In the genomic region with DNA sequence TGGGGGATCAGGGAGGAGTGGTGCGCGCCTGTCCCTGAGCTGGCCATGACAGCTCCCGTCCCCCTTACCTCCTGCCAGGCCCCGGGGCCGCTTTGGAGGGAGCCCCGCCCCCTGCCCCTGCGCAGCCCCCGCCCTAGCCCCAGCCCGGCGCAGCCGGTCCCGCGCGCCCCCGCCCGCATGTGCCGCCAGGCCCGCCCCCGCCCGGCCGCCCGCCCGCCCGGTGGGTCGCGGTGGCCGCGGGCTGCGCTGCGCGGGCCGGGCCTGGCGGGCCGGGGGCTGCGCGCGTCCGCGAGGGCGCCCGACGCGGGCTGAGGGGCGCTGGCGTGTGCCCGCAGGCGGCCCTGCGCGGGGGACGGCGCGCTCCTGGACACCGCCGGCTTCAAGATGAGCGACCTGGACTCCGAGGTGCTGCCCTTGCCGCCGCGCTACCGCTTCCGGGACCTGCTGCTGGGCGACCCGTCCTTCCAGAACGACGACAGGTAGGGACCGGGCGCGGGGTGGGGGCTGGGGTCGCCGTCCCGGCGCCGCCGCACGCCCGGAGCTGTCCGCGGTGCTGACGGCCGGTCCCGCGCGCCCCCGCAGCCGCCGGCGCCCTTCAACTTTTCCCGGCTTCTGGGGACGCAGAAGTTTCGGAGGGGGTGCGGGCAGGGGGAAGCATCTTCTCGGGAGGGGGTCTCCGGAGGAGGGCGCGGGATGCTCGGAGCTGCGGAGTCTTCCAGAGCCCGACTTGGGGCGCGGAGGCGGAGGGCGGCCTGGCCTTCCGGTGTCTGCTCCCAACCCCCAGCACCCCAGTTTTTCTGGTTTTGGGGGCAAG, we compare ENCODE assay signal across 19 cellular contexts. TPM values are rescaled to one million over a fixed set of nuclear protein-coding genes. Genes with fewer than 3 reads are reported as not detected.
A peak's percentile ranks its signal among the peaks of the same experiment; 100 is the strongest.
DNase-seq lines count a peak whose midpoint lies in the region; ATAC-seq and TF ChIP-seq lines count a peak whose summit lies in the region.
"Had no signal": no experiment of that assay in that cellular context is flagged by ENCODE, and none has a peak within 500 bp of the region (broad histone marks: within the 10 kb centered on the region; RNA-seq: fewer than 3 reads in every experiment).

No MANE protein-coding gene starts in this region.

- no peak overlapping the region for H3K9ac ChIP-seq in SK-N-SH

- no peak for TF ChIP-seq CTCF in SK-N-SH (IDR thresholded peaks at IDR 0.05)
- TF ChIP-seq CTCF in VCaP (conservative IDR thresholded peaks at IDR 0.05) = no peak
- no peak for TF ChIP-seq CTCF in chondrocyte (IDR thresholded peaks at IDR 0.05)

- H3K4me3 ChIP-seq in SK-N-SH (ENCODE audit: low read depth in 2 of 2, low read length in 1 of 2) = peak overlapping the region in 1 of 2 experiments; percentile 33; a peak in 2 of 4 replicates
- H3K4me3 ChIP-seq in iPS DF 6.9 (ENCODE audit: low read length) = peak overlapping the region; percentile 48; the same call in 1 of the 2 replicates
- H3K4me3 ChIP-seq: gastrocnemius medialis, thoracic aorta had no signal

- 24% methylated on average over 40 of the region's 103 CpGs for WGBS in SK-N-SH (ENCODE audit: low lambda C conversion rate)
- no CpG with 5 or more reads among the region's 103 CpGs for WGBS in iPS DF 6.9 (ENCODE audit: insufficient coverage, insufficient read length)

- H3K9me2 ChIP-seq in SK-N-SH = no peaks in the 10 kb centered on the region

- TF ChIP-seq RAD21 in SK-N-SH (IDR thresholded peaks at IDR 0.05; ENCODE audit: low read length) = no peak

- H2AFZ ChIP-seq in SK-N-SH (ENCODE audit: low read depth) = no peak overlapping the region

- H3K79me2 ChIP-seq in SK-N-SH (ENCODE audit: insufficient read depth) = no peaks in the 10 kb centered on the region

- H3F3A ChIP-seq in SK-N-SH (replicated peaks; ENCODE audit: insufficient read depth) = no peaks in the 10 kb centered on the region

- POLR2A ChIA-PET in SK-N-SH (lab: Yijun Ruan, JAX) = no interaction called here

- H3K4me1 ChIP-seq in SK-N-SH (ENCODE audit: control insufficient read depth in 1 of 2, insufficient read depth in 2 of 2, low read depth in 1 of 2, low read length in 1 of 2) (peaks cover 0 to 19% of the 10 kb centered on the region in 2 experiments; a peak in 1 of 4 replicates), iPS DF 6.9 (ENCODE audit: control insufficient read depth, insufficient read depth, low read length) (no peaks in the 10 kb centered on the region; the same call in 1 of the 2 replicates)
- H3K4me1 ChIP-seq: gastrocnemius medialis had no signal

- peaks cover 48% of the 10 kb centered on the region for H3K27me3 Mint-ChIP-seq in chondrocyte (ENCODE audit: low read depth)

- no peak for TF ChIP-seq EP300 in SK-N-SH (IDR thresholded peaks at IDR 0.05; ENCODE audit: borderline replicate concordance in 1 of 2, low read depth in 1 of 2, low read length in 1 of 2)

- no peaks in the 10 kb centered on the region for H3K9me3 Mint-ChIP-seq in chondrocyte (ENCODE audit: low read depth)
- H3K9me3 Mint-ChIP-seq: activated CD4-positive, alpha-beta T cell treated with anti-CD3 and anti-CD28 coated beads, Interleukin-2, amount 10 ng/mL, durations not matched to agents 24 days and 14 days; activated naive CD8-positive, alpha-beta T cell treated with anti-CD3 and anti-CD28 coated beads for 36 hours; T-helper 2 cell treated with Interferon-gamma antibody and Interleukin-4, amounts not matched to agents 5 μg/mL and 100 μg/mL, for 36 hours had no signal

- H3K4me3 Mint-ChIP-seq in chondrocyte (ENCODE audit: unreplicated experiment) = no peak overlapping the region
- H3K4me3 Mint-ChIP-seq: activated CD4-positive, alpha-beta T cell treated with anti-CD3 and anti-CD28 coated beads, Interleukin-2, amount 10 ng/mL, durations not matched to agents 24 days and 14 days; activated naive CD8-positive, alpha-beta T cell treated with anti-CD3 and anti-CD28 coated beads for 36 hours; T-helper 2 cell treated with Interferon-gamma antibody and Interleukin-4, amounts not matched to agents 5 μg/mL and 100 μg/mL, for 36 hours had no signal

- ATAC-seq in SK-N-SH treated with all-trans-retinoic acid at 6 μM for 48 hours (no peak), HG02938 (IDR thresholded peaks at IDR 0.05; ENCODE audit: unreplicated experiment) (no peak)
- ATAC-seq: gastrocnemius medialis had no signal

- H3K9me3 ChIP-seq in SK-N-SH = no peaks in the 10 kb centered on the region
- H3K9me3 ChIP-seq in iPS DF 6.9 (ENCODE audit: control insufficient read depth, insufficient read depth, low read length) = no peaks in the 10 kb centered on the region
- H3K9me3 ChIP-seq: gastrocnemius medialis, thoracic aorta had no signal

- H3K27ac Mint-ChIP-seq in chondrocyte (ENCODE audit: unreplicated experiment) = no peak overlapping the region
- H3K27ac Mint-ChIP-seq: activated CD4-positive, alpha-beta T cell treated with anti-CD3 and anti-CD28 coated beads, Interleukin-2, amount 10 ng/mL, durations not matched to agents 24 days and 14 days; activated naive CD8-positive, alpha-beta T cell treated with anti-CD3 and anti-CD28 coated beads for 36 hours; T-helper 2 cell treated with Interferon-gamma antibody and Interleukin-4, amounts not matched to agents 5 μg/mL and 100 μg/mL, for 36 hours had no signal

- peaks cover 2% of the 10 kb centered on the region for H3K36me3 Mint-ChIP-seq in chondrocyte (ENCODE audit: low read depth)
- H3K36me3 Mint-ChIP-seq: activated naive CD8-positive, alpha-beta T cell treated with anti-CD3 and anti-CD28 coated beads for 36 hours had no signal

- H3K27ac ChIP-seq in SK-N-SH (ENCODE audit: low read depth in 2 of 2, low read length in 1 of 2) (no peak overlapping the region), VCaP (peak overlapping the region; percentile 50; the same call in 1 of the 2 replicates), iPS DF 6.9 (ENCODE audit: low read length) (no peak overlapping the region)
- H3K27ac ChIP-seq: gastrocnemius medialis, thoracic aorta had no signal

- CTCF ChIA-PET in SK-N-SH (lab: Yijun Ruan, JAX) = interaction anchor here (0.9 to 4.0 kb wide), 7 partner anchors 8 to 408 kb away, joined by 3 to 29 read pairs (median 6); a partner anchor contains a TSS

- H3K4me2 ChIP-seq in SK-N-SH = no peak overlapping the region

- no peaks in the 10 kb centered on the region for H3K36me3 ChIP-seq in SK-N-SH (replicated peaks in 1 of 2; ENCODE audit: control insufficient read depth in 1 of 2, insufficient read depth in 2 of 2, low read length in 1 of 2)
- H3K36me3 ChIP-seq in iPS DF 6.9 (ENCODE audit: control insufficient read depth, insufficient read depth, low read length) = no peaks in the 10 kb centered on the region; the same call in 1 of the 2 replicates
- H3K36me3 ChIP-seq: gastrocnemius medialis, thoracic aorta had no signal

- no peaks in the 10 kb centered on the region for H3K27me3 ChIP-seq in SK-N-SH (ENCODE audit: insufficient read depth)
- peaks cover 7% of the 10 kb centered on the region; the same call in 1 of the 2 replicates for H3K27me3 ChIP-seq in iPS DF 6.9 (ENCODE audit: control insufficient read depth, insufficient read depth, low read length)

- DNase-seq in SK-N-SH = peak; percentile 78
- DNase-seq in iPS DF 6.9 (ENCODE audit: low read depth, low spot score) = no peak
- peak; percentile 53 for DNase-seq in retina
- DNase-seq in stimulated activated CD4-positive, alpha-beta T cell treated with anti-CD3 and anti-CD28 coated beads, Interleukin-12 subunit alpha, Interleukin-12 subunit beta, amount 100 ng/mL, for 4 hours = no peak
- no peak for DNase-seq in chondrocyte (ENCODE audit: low spot score)
- DNase-seq: ACHN; activated CD4-positive, alpha-beta T cell treated with anti-CD3 and anti-CD28 coated beads, Interleukin-2, amount 10 ng/mL, durations not matched to agents 24 days and 14 days; activated naive CD8-positive, alpha-beta T cell treated with anti-CD3 and anti-CD28 coated beads for 36 hours; activated T-cell treated with anti-CD3 and anti-CD28 coated beads, Interleukin-2, amount 50 U/mL, for 1 hour; central memory CD4-positive, alpha-beta T cell; gastrocnemius medialis; NCI-H1105 treated with DMSO at 0.1 percent for 48 hours; SHP77 treated with DMSO at 0.1 percent for 48 hours had no signal

- H4K20me1 ChIP-seq in SK-N-SH (ENCODE audit: insufficient read depth) = no peaks in the 10 kb centered on the region

- no peaks in the 10 kb centered on the region for H3K4me1 Mint-ChIP-seq in chondrocyte (ENCODE audit: low read depth)
- H3K4me1 Mint-ChIP-seq: activated CD4-positive, alpha-beta T cell treated with anti-CD3 and anti-CD28 coated beads, Interleukin-2, amount 10 ng/mL, durations not matched to agents 24 days and 14 days; activated naive CD8-positive, alpha-beta T cell treated with anti-CD3 and anti-CD28 coated beads for 36 hours had no signal

TF ChIP-seq in SK-N-SH, 30 proteins besides CTCF, POLR2A, EP300 and RAD21 (continues in another document):
- TF ChIP-seq MXI1 (IDR thresholded peaks at IDR 0.05; ENCODE audit: low read depth, low read length) = no peak

TF ChIP-seq in SK-N-SH treated with all-trans-retinoic acid at 6 μM for 48 hours, 23 proteins besides CTCF, POLR2A, EP300 and RAD21:
- TF ChIP-seq GLIS3 (CRISPR knock-in tag; IDR thresholded peaks at IDR 0.05) (no peak), ISL1 (CRISPR knock-in tag; IDR thresholded peaks at IDR 0.05) (no peak), ZNF8 (CRISPR knock-in tag; IDR thresholded peaks at IDR 0.05) (no peak), CSDC2 (CRISPR knock-in tag; IDR thresholded peaks at IDR 0.05) (no peak)

RNA-seq across cellular contexts. Expression of a gene that starts 12.5 kb away (rescaled TPM):
- 0.08 and 0.26 TPM in 2 replicates for polyA plus RNA-seq in SK-N-SH (2012; rRNA removed)
- 0.15 and 0.31 TPM in 2 replicates for polyA plus RNA-seq in SK-N-SH (2012; cell fraction: cytosol; rRNA removed)
- polyA plus RNA-seq in SK-N-SH (2012; cell fraction: nucleus; rRNA removed) = 0.89 and 1.3 TPM in 2 replicates
- not detected in 3 replicates for total RNA-seq in chondrocyte
- total RNA-seq: activated CD4-positive, alpha-beta T cell treated with anti-CD3 and anti-CD28 coated beads, Interleukin-2, amount 10 ng/mL, durations not matched to agents 24 days and 14 days; activated naive CD8-positive, alpha-beta T cell treated with anti-CD3 and anti-CD28 coated beads for 36 hours had no signal

RNA-seq across cellular contexts. Expression of a gene that starts 15.2 kb away (rescaled TPM):
- not detected in 2 replicates for polyA plus RNA-seq in SK-N-SH (2012; rRNA removed)
- polyA plus RNA-seq in SK-N-SH (2012; cell fraction: cytosol; rRNA removed) = not detected in 2 replicates
- polyA plus RNA-seq in SK-N-SH (2012; cell fraction: nucleus; rRNA removed) = not detected in 2 replicates
- total RNA-seq in chondrocyte = not detected in 3 replicates
- total RNA-seq: activated CD4-positive, alpha-beta T cell treated with anti-CD3 and anti-CD28 coated beads, Interleukin-2, amount 10 ng/mL, durations not matched to agents 24 days and 14 days; activated naive CD8-positive, alpha-beta T cell treated with anti-CD3 and anti-CD28 coated beads for 36 hours; gastrocnemius medialis; myocyte; thoracic aorta had no signal

RNA-seq across cellular contexts. Expression of a gene that starts 51.3 kb away (rescaled TPM):
- not detected in 2 replicates for polyA plus RNA-seq in SK-N-SH (2012; rRNA removed)
- polyA plus RNA-seq in SK-N-SH (2012; cell fraction: cytosol; rRNA removed) = not detected in 2 replicates
- not detected in 2 replicates for polyA plus RNA-seq in SK-N-SH (2012; cell fraction: nucleus; rRNA removed)
- 1.8 to 2.0 TPM in 2 of 3 replicates, not detected in the other for total RNA-seq in chondrocyte
- total RNA-seq: activated CD4-positive, alpha-beta T cell treated with anti-CD3 and anti-CD28 coated beads, Interleukin-2, amount 10 ng/mL, durations not matched to agents 24 days and 14 days; activated naive CD8-positive, alpha-beta T cell treated with anti-CD3 and anti-CD28 coated beads for 36 hours; gastrocnemius medialis; myocyte; thoracic aorta had no signal

Comparison
In these comparisons a context has a peak if more than half of its experiments do, and no peak if none do; other contexts are left out.
1. DNase-seq: peak in SK-N-SH (single experiment) and retina (single experiment); none in iPS DF 6.9 (single experiment), stimulated activated CD4-positive, alpha-beta T cell treated with anti-CD3 and anti-CD28 coated beads, Interleukin-12 subunit alpha, Interleukin-12 subunit beta, amount 100 ng/mL, for 4 hours (single experiment) and chondrocyte (single experiment).